In genomic region chr14:23294734-23295561, GRCh38 we compare ENCODE assay signal across 8 cellular contexts. TPM values are rescaled to one million over a fixed set of nuclear protein-coding genes. Genes with fewer than 3 reads are reported as not detected.
A peak's percentile ranks its signal among the peaks of the same experiment; 100 is the strongest.
DNase-seq lines count a peak whose midpoint lies in the region; ATAC-seq and TF ChIP-seq lines count a peak whose summit lies in the region.

No MANE protein-coding gene starts in this region.

- H3K9me3 ChIP-seq in Loucy (ENCODE audit: insufficient read depth, low read depth, low read length) = no peaks in the 10 kb centered on the region

- no peaks in the 10 kb centered on the region for H3K9me3 Mint-ChIP-seq in activated naive CD8-positive, alpha-beta T cell (ENCODE audit: low read depth)

- peaks cover 13% of the 10 kb centered on the region; the same call in 1 of the 2 replicates for H3K36me3 ChIP-seq in Loucy (ENCODE audit: insufficient read depth, low read length)

- TF ChIP-seq CTCF in GM10248 (IDR thresholded peaks at IDR 0.05; ENCODE audit: control extremely low read depth, extremely low read depth, low read depth, missing control alignments) (peak; percentile 76), Loucy (conservative IDR thresholded peaks at IDR 0.05; ENCODE audit: low read length) (peak; percentile 91)

- H2AFZ ChIP-seq in Loucy (ENCODE audit: low read length) = no peak overlapping the region

- no peak overlapping the region for H3K4me2 ChIP-seq in Loucy (ENCODE audit: low read depth, low read length, poor library complexity, severe bottlenecking)

- POLR2A ChIA-PET in GM10248 (lab: Yijun Ruan, JAX) = interaction anchor here (0.8 kb wide), 1 partner anchor 26 kb away, joined by 4 read pairs; the partner anchor contains the start of gene PABPN1

- no peaks in the 10 kb centered on the region for H3K27me3 ChIP-seq in Loucy (ENCODE audit: insufficient read depth, low read length, poor library complexity, severe bottlenecking)

- no peak overlapping the region for H3K4me3 ChIP-seq in Loucy (ENCODE audit: low read length, poor library complexity, severe bottlenecking)

- H3K36me3 Mint-ChIP-seq in activated naive CD8-positive, alpha-beta T cell = no peaks in the 10 kb centered on the region

- peaks cover 7% of the 10 kb centered on the region for H4K20me1 ChIP-seq in Loucy (ENCODE audit: insufficient read depth, low read length, poor library complexity, severe bottlenecking)

- no peak overlapping the region for H3K9ac ChIP-seq in Loucy (ENCODE audit: low read depth, low read length, poor library complexity, severe bottlenecking)

- peaks cover 5% of the 10 kb centered on the region for H3K4me1 ChIP-seq in Loucy (ENCODE audit: insufficient read depth, low read length, poor library complexity, severe bottlenecking)

- H3K79me2 ChIP-seq in Loucy (ENCODE audit: insufficient read depth, low read length) = peaks cover 18% of the 10 kb centered on the region

- H3K27me3 Mint-ChIP-seq in activated naive CD8-positive, alpha-beta T cell = no peaks in the 10 kb centered on the region

- intact Hi-C loops in Right ventricle myocardium superior (cut with DNase I) = no loop called here

- ATAC-seq in SK-N-SH treated with all-trans-retinoic acid at 6 μM for 48 hours (peak; percentile 86), Right ventricle myocardium superior (ENCODE audit: poor library complexity) (peak; percentile 72), GM21528 (IDR thresholded peaks at IDR 0.05; ENCODE audit: low FRiP score, unreplicated experiment) (no peak), HG03095 (IDR thresholded peaks at IDR 0.05; ENCODE audit: unreplicated experiment) (no peak)

- CTCF ChIA-PET in GM10248 (lab: Yijun Ruan, JAX) = interaction anchor here (0.7 to 16.2 kb wide), 20 partner anchors 7 to 268 kb away, joined by 3 to 136 read pairs (median 5); partner anchors contain the start of genes BCL2L2, HOMEZ, PABPN1 and PPP1R3E

- no peaks in the 10 kb centered on the region for H3K9me2 ChIP-seq in Loucy (replicated peaks; ENCODE audit: low read depth, low read length)

- H3F3A ChIP-seq in Loucy (ENCODE audit: low read depth) = no peaks in the 10 kb centered on the region

- DNase-seq in GM10248 (ENCODE audit: extremely low spot score) (no peak), Right ventricle myocardium superior (peak; percentile 50), retina (peak; percentile 69)

- H3K4me1 Mint-ChIP-seq in activated naive CD8-positive, alpha-beta T cell (ENCODE audit: low read depth) = peaks cover 29% of the 10 kb centered on the region

- H3K4me3 Mint-ChIP-seq in activated naive CD8-positive, alpha-beta T cell = peak overlapping the region; percentile 34

- no peak overlapping the region for H3K27ac Mint-ChIP-seq in activated naive CD8-positive, alpha-beta T cell

TF ChIP-seq in SK-N-SH treated with all-trans-retinoic acid at 6 μM for 48 hours, 23 proteins besides CTCF, POLR2A, EP300 and RAD21:
- TF ChIP-seq ZFP3 (CRISPR knock-in tag; IDR thresholded peaks at IDR 0.05) = no peak
- no peak for TF ChIP-seq RARB (CRISPR knock-in tag; IDR thresholded peaks at IDR 0.05)
- no peak for TF ChIP-seq TSHZ2 (CRISPR knock-in tag; IDR thresholded peaks at IDR 0.05)
- TF ChIP-seq ISL1 (CRISPR knock-in tag; IDR thresholded peaks at IDR 0.05) = no peak
- no peak for TF ChIP-seq TCF4 (CRISPR knock-in tag; IDR thresholded peaks at IDR 0.05; ENCODE audit: borderline replicate concordance)
- no peak for TF ChIP-seq PATZ1 (CRISPR knock-in tag; IDR thresholded peaks at IDR 0.05; ENCODE audit: borderline replicate concordance)
- TF ChIP-seq ESRRG (CRISPR knock-in tag; IDR thresholded peaks at IDR 0.05) = no peak
- TF ChIP-seq, protein P1, sequence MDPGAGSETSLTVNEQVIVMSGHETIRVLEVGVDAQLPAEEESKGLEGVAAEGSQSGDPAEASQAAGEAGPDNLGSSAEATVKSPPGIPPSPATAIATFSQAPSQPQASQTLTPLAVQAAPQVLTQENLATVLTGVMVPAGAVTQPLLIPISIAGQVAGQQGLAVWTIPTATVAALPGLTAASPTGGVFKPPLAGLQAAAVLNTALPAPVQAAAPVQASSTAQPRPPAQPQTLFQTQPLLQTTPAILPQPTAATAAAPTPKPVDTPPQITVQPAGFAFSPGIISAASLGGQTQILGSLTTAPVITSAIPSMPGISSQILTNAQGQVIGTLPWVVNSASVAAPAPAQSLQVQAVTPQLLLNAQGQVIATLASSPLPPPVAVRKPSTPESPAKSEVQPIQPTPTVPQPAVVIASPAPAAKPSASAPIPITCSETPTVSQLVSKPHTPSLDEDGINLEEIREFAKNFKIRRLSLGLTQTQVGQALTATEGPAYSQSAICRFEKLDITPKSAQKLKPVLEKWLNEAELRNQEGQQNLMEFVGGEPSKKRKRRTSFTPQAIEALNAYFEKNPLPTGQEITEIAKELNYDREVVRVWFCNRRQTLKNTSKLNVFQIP (CRISPR knock-in tag; IDR thresholded peaks at IDR 0.05; ENCODE audit: borderline replicate concordance, low read depth) = no peak
- no peak for TF ChIP-seq TOX (CRISPR knock-in tag; IDR thresholded peaks at IDR 0.05; ENCODE audit: borderline replicate concordance)
- no peak for TF ChIP-seq SNAI2 (CRISPR knock-in tag; IDR thresholded peaks at IDR 0.05)
- TF ChIP-seq PPARA (CRISPR knock-in tag; IDR thresholded peaks at IDR 0.05; ENCODE audit: borderline replicate concordance) = no peak
- TF ChIP-seq ZNF8 (CRISPR knock-in tag; IDR thresholded peaks at IDR 0.05) = no peak

RNA-seq across cellular contexts. Expression of gene PPP1R3E, which starts 7.7 kb away (rescaled TPM):
- total RNA-seq in Right ventricle myocardium superior = 6.7 TPM

RNA-seq across cellular contexts. Expression of gene HOMEZ, which starts 9.0 kb away (rescaled TPM):
- 6.5 TPM for total RNA-seq in Right ventricle myocardium superior

RNA-seq across cellular contexts. Expression of gene BCL2L2, which starts 11.7 kb away (rescaled TPM):
- total RNA-seq in Right ventricle myocardium superior = 37.3 TPM

RNA-seq across cellular contexts. Expression of gene PABPN1, which starts 26.3 kb away (rescaled TPM):
- 67.7 TPM for total RNA-seq in Right ventricle myocardium superior

RNA-seq across cellular contexts. Expression of gene RNF212B, which starts 57.2 kb away (rescaled TPM):
- not detected for total RNA-seq in Right ventricle myocardium superior

Comparison
In these comparisons a context has a peak if more than half of its experiments do, and no peak if none do; other contexts are left out.
1. ATAC-seq: peak in SK-N-SH treated with all-trans-retinoic acid at 6 μM for 48 hours (single experiment) and Right ventricle myocardium superior (single experiment); none in GM21528 (single experiment) and HG03095 (single experiment).